ENCODE assay signal across 8 cellular contexts in genomic region chr4:986949-987688, GRCh38. TPM values are rescaled to one million over a fixed set of nuclear protein-coding genes. Genes with fewer than 3 reads are reported as not detected.
A peak's percentile ranks its signal among the peaks of the same experiment; 100 is the strongest.
DNase-seq lines count a peak whose midpoint lies in the region; ATAC-seq and TF ChIP-seq lines count a peak whose summit lies in the region.

IDUA (plus strand) TSS chr4:987044; CDS start chr4:987085, 41 bp downstream.

- peak within 1 kb of the TSS; percentile 98 for H3K4me2 ChIP-seq in SU-DHL-6 (ENCODE audit: low read depth, low read length, poor library complexity, severe bottlenecking)
- H3K4me2 ChIP-seq in parathyroid adenoma (ENCODE audit: low read length) = peak within 1 kb of the TSS; percentile 92

- no peaks in the 10 kb centered on the region for H3K9me2 ChIP-seq in SU-DHL-6 (replicated peaks; ENCODE audit: insufficient read depth, low read length)

- H3K79me2 ChIP-seq in SU-DHL-6 (ENCODE audit: insufficient read depth, low read length) (no peaks in the 10 kb centered on the region), parathyroid adenoma (no peaks in the 10 kb centered on the region)

- peak within 1 kb of the TSS; percentile 55 to 81 for H3K27ac Mint-ChIP-seq in activated naive CD4-positive, alpha-beta T cell treated with anti-CD3 and anti-CD28 coated beads, Interleukin-2, amount 50 U/mL, for 72 hours

- 4% methylated on average over 65 of the region's 65 CpGs for WGBS in HUES64
- WGBS in transverse colon (ENCODE audit: low coverage in 1 of 2), 2 donors = 3% methylated on average over 19 of the region's 65 CpGs; no CpG with 5 or more reads in 1 of the 2 donors

- H3K27ac ChIP-seq in HUES64 (ENCODE audit: low read depth, low read length) (no peak within 1 kb of the TSS), SU-DHL-6 (ENCODE audit: low read depth, low read length) (peak within 1 kb of the TSS; percentile 48), parathyroid adenoma (peak within 1 kb of the TSS; percentile 19), transverse colon (peak within 1 kb of the TSS; percentile 67 to 83 (median 80))

- peak; percentile 82 for TF ChIP-seq CTCF in SU-DHL-6 (IDR thresholded peaks at IDR 0.05; ENCODE audit: insufficient read depth, low read length, poor library complexity, severe bottlenecking)
- peak; percentile 39 for TF ChIP-seq CTCF in parathyroid adenoma (IDR thresholded peaks at IDR 0.05)
- TF ChIP-seq CTCF in transverse colon (IDR thresholded peaks at IDR 0.05) = peak in 4 of 5 experiments; percentile 34 to 42 (median 37)

- in situ Hi-C loops in transverse colon (cut with MboI; ENCODE audit: low pct_ligation_motif_present in 1 of 4, low pct_unique_long_range_greater_than_20kb in 1 of 4, low sequenced_read_pairs in 3 of 4) = no loop called here

- H3K4me3 ChIP-seq in HUES64 (ENCODE audit: low read length) (peak within 1 kb of the TSS; percentile 59), SU-DHL-6 (ENCODE audit: insufficient read depth, low read length, poor library complexity, severe bottlenecking) (peak within 1 kb of the TSS; percentile 60), parathyroid adenoma (ENCODE audit: low read depth, low read length) (peak within 1 kb of the TSS; percentile 64), transverse colon (peak within 1 kb of the TSS; percentile 47 to 94 (median 79))

- no peak for TF ChIP-seq EP300 in transverse colon (IDR thresholded peaks at IDR 0.05; ENCODE audit: low read depth)

- ATAC-seq in GM21367 (IDR thresholded peaks at IDR 0.05; ENCODE audit: unreplicated experiment) (peak; percentile 62), Right ventricle myocardium superior (ENCODE audit: poor library complexity) (peak; percentile 88)
- peak; percentile 88 to 93 for ATAC-seq in activated naive CD4-positive, alpha-beta T cell treated with anti-CD3 and anti-CD28 coated beads, Interleukin-2, amount 50 U/mL, for 72 hours

- H3K36me3 ChIP-seq in HUES64 (ENCODE audit: insufficient read depth, low read length) (no peaks in the 10 kb centered on the region), SU-DHL-6 (ENCODE audit: low read length) (no peaks in the 10 kb centered on the region), parathyroid adenoma (ENCODE audit: control insufficient read depth, insufficient read depth, low read length) (no peaks in the 10 kb centered on the region), transverse colon (no peaks in the 10 kb centered on the region)

- H3K36me3 Mint-ChIP-seq in activated naive CD4-positive, alpha-beta T cell treated with anti-CD3 and anti-CD28 coated beads, Interleukin-2, amount 50 U/mL, for 72 hours = no peaks in the 10 kb centered on the region

- peaks cover 5% of the 10 kb centered on the region; the same call in 1 of the 2 replicates for H3F3A ChIP-seq in SU-DHL-6 (ENCODE audit: insufficient read depth)

- H3K9me3 ChIP-seq in HUES64 (ENCODE audit: insufficient read depth, low read depth, low read length) = no peaks in the 10 kb centered on the region
- H3K9me3 ChIP-seq in SU-DHL-6 (ENCODE audit: insufficient read depth, low read length) = no peaks in the 10 kb centered on the region
- no peaks in the 10 kb centered on the region for H3K9me3 ChIP-seq in parathyroid adenoma (ENCODE audit: control insufficient read depth, low read length)
- H3K9me3 ChIP-seq in transverse colon = no peaks in the 10 kb centered on the region

- peaks cover 12% of the 10 kb centered on the region; the same call in 1 of the 2 replicates for H3K4me1 ChIP-seq in HUES64 (ENCODE audit: insufficient read depth, low read length)
- no peaks in the 10 kb centered on the region for H3K4me1 ChIP-seq in parathyroid adenoma
- H3K4me1 ChIP-seq in transverse colon = peaks cover 23 to 37% (median 31%) of the 10 kb centered on the region in 4 donors

- DNase-seq in D341Med (ENCODE audit: low spot score) (peak; percentile 94), Right ventricle myocardium superior (peak; percentile 87), transverse colon (peak; percentile 90)
- peak; percentile 83 to 84 for DNase-seq in activated naive CD4-positive, alpha-beta T cell treated with anti-CD3 and anti-CD28 coated beads, Interleukin-2, amount 50 U/mL, for 72 hours (ENCODE audit: low spot score in 2 of 2)

- intact Hi-C loops in Right ventricle myocardium superior (cut with DNase I) (no loop called here), transverse colon (cut with DNase I; ENCODE audit: low total_unique reads) (no loop called here)

- peaks cover 33% of the 10 kb centered on the region for H3K27me3 ChIP-seq in HUES64 (ENCODE audit: insufficient read depth, low read length)
- no peaks in the 10 kb centered on the region for H3K27me3 ChIP-seq in SU-DHL-6 (ENCODE audit: low read length)
- H3K27me3 ChIP-seq in parathyroid adenoma (ENCODE audit: control insufficient read depth, insufficient read depth, low read length) = no peaks in the 10 kb centered on the region
- no peaks in the 10 kb centered on the region for H3K27me3 ChIP-seq in transverse colon

- no peaks in the 10 kb centered on the region for H4K20me1 ChIP-seq in SU-DHL-6 (ENCODE audit: low read depth, low read length)

- H3K9me3 Mint-ChIP-seq in activated naive CD4-positive, alpha-beta T cell treated with anti-CD3 and anti-CD28 coated beads, Interleukin-2, amount 50 U/mL, for 72 hours = no peaks in the 10 kb centered on the region

- TF ChIP-seq POLR2A in transverse colon (IDR thresholded peaks at IDR 0.05) = no peak

- peak within 1 kb of the TSS; percentile 48; the same call in 1 of the 2 replicates for H3K9ac ChIP-seq in HUES64 (ENCODE audit: low read depth, low read length)
- peak within 1 kb of the TSS; percentile 74 for H3K9ac ChIP-seq in SU-DHL-6 (ENCODE audit: low read length)
- no peak within 1 kb of the TSS for H3K9ac ChIP-seq in parathyroid adenoma

- H2AFZ ChIP-seq in SU-DHL-6 (ENCODE audit: low read depth, low read length, severe bottlenecking) = peak within 1 kb of the TSS; percentile 84
- H2AFZ ChIP-seq in parathyroid adenoma = peak within 1 kb of the TSS; percentile 83

RNA-seq across cellular contexts. Expression of gene IDUA, which starts in this region (rescaled TPM):
- polyA plus RNA-seq in HUES64 (2013, experiment 1 of 2) = 0.85 TPM
- 0.38 TPM for polyA plus RNA-seq in HUES64 (2013, experiment 2 of 2)
- 10 to 100 TPM in 1 of 2 donors, 1 to 10 TPM in 1; 8.5 to 23.3 TPM for total RNA-seq in activated naive CD4-positive, alpha-beta T cell treated with anti-CD3 and anti-CD28 coated beads, Interleukin-2, amount 50 U/mL, for 72 hours
- total RNA-seq in Right ventricle myocardium superior (8.4 TPM), transverse colon (10 to 100 TPM; 25.9 to 78.6 (median 40.4) TPM)
